10 cellular contexts compared by ENCODE assay signal in the genomic region with DNA sequence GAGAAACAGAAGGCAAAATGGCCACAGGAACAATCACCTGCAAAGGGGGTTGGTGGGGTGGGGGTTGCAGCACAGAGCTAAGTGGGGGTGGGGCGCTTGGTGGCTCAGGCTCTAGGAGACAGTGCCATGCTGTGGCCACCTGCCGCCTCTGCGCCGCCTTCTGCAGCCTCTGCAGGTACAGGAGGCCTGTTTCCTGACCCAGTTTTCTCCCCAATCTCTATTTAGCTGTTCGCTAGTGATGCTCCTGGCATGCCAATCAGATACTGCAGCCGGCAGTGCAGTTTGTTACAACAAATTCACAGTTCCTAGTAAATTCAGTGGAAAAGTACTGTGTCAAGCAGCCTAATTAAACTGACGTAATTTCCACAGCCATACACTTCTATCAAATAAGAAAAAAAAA.
A peak's percentile ranks its signal among the peaks of the same experiment; 100 is the strongest.
DNase-seq lines count a peak whose midpoint lies in the region; ATAC-seq and TF ChIP-seq lines count a peak whose summit lies in the region.
"Had no signal": no experiment of that assay in that cellular context is flagged by ENCODE, and none has a peak within 500 bp of the region (broad histone marks: within the 10 kb centered on the region; RNA-seq: fewer than 3 reads in every experiment).

No MANE protein-coding gene starts in this region.

- no peaks in the 10 kb centered on the region for H3K9me2 ChIP-seq in Karpas-422 (replicated peaks; ENCODE audit: insufficient read depth, low read length)

- CTCF ChIA-PET in MCF 10A (lab: Yijun Ruan, JAX) = interaction anchor here (0.5 to 4.1 kb wide), 13 partner anchors 9 to 652 kb away, joined by 3 to 21 read pairs (median 3); no protein-coding TSS in a partner anchor

- in situ Hi-C loops in G401 (cut with HindIII; ENCODE audit: low sequenced_read_pairs) = no loop called here

- H3K36me3 ChIP-seq in Karpas-422 (ENCODE audit: insufficient read depth, low read length) = no peaks in the 10 kb centered on the region

- no peaks in the 10 kb centered on the region for H3K9me3 ChIP-seq in Karpas-422 (ENCODE audit: low read length)

- no peaks in the 10 kb centered on the region; the same call in 1 of the 2 replicates for H4K20me1 ChIP-seq in Karpas-422 (ENCODE audit: insufficient read depth, low read depth, low read length)

- BruUV-seq in MCF 10A (replicated peaks; lab: Mats Ljungman, UMichigan) = no TSS peak

- peak overlapping the region; percentile 65 for H3K4me2 ChIP-seq in Karpas-422 (ENCODE audit: low read depth, low read length, poor library complexity, severe bottlenecking)

- H3K9me3 Mint-ChIP-seq in MCF 10A (ENCODE audit: unreplicated experiment) = no peaks in the 10 kb centered on the region

- no peaks in the 10 kb centered on the region for H3K4me1 Mint-ChIP-seq in MCF 10A (ENCODE audit: insufficient read depth, unreplicated experiment)

- H2AFZ ChIP-seq in Karpas-422 (ENCODE audit: low read length) = no peak overlapping the region

- POLR2A ChIA-PET in MCF 10A (lab: Yijun Ruan, JAX) = interaction anchor here (0.7 to 1.4 kb wide), 2 partner anchors 175 to 282 kb away, joined by 4 to 5 read pairs; no protein-coding TSS in a partner anchor

- peak; percentile 14 for TF ChIP-seq CTCF in MCF 10A (IDR thresholded peaks at IDR 0.05; ENCODE audit: unreplicated experiment)

- intact Hi-C loops in MCF 10A (cut with micrococcal nuclease) = no loop called here

- DNase-seq in G401 (ENCODE audit: low spot score) (peak; percentile 99), Karpas-422 (peak; percentile 58), MCF 10A (ENCODE audit: unreplicated experiment) (peak; percentile 17), midbrain (lab: John Stamatoyannopoulos, UW) (peak; percentile 21)
- DNase-seq in activated CD4-positive, CD25-positive, alpha-beta regulatory T cell (lab: John Stamatoyannopoulos, UW) = no peak
- DNase-seq in stimulated activated CD4-positive, alpha-beta T cell treated with anti-CD3 and anti-CD28 coated beads, Interleukin-2, amount 100 ng/mL, for 24 hours = no peak
- DNase-seq: activated naive CD4-positive, alpha-beta T cell had no signal

- H3K27me3 ChIP-seq in Karpas-422 (ENCODE audit: low read length) = no peaks in the 10 kb centered on the region

- H3K27ac ChIP-seq in Karpas-422 (ENCODE audit: low read length) = peak overlapping the region; percentile 64

- peaks cover 50% of the 10 kb centered on the region for H3K4me1 ChIP-seq in Karpas-422 (ENCODE audit: low read length)

- no peak overlapping the region for H3K9ac ChIP-seq in Karpas-422 (ENCODE audit: low read length)

- H3K4me3 Mint-ChIP-seq in MCF 10A (ENCODE audit: unreplicated experiment) = no peak overlapping the region

- H3K4me3 ChIP-seq in Karpas-422 (ENCODE audit: low read length) = no peak overlapping the region

- no peak overlapping the region for H3K27ac Mint-ChIP-seq in MCF 10A (ENCODE audit: low read depth, unreplicated experiment)

- H3K79me2 ChIP-seq in Karpas-422 (ENCODE audit: low read length) = peaks cover 20% of the 10 kb centered on the region

- H3K27me3 Mint-ChIP-seq in MCF 10A (ENCODE audit: insufficient read depth, unreplicated experiment) = no peaks in the 10 kb centered on the region

- ATAC-seq in HG03139 (IDR thresholded peaks at IDR 0.05; ENCODE audit: unreplicated experiment) (no peak), HG03159 (IDR thresholded peaks at IDR 0.05; ENCODE audit: unreplicated experiment) (no peak)
- ATAC-seq: Right ventricle myocardium inferior had no signal

- H3K36me3 Mint-ChIP-seq in MCF 10A (ENCODE audit: insufficient read depth, unreplicated experiment) = no peaks in the 10 kb centered on the region

Comparison
In these comparisons a context has a peak if more than half of its experiments do, and no peak if none do; other contexts are left out.
1. DNase-seq: peak in G401 (single experiment), Karpas-422 (single experiment), MCF 10A (single experiment) and midbrain (single experiment); none in activated CD4-positive, CD25-positive, alpha-beta regulatory T cell (0 of 4) and stimulated activated CD4-positive, alpha-beta T cell treated with anti-CD3 and anti-CD28 coated beads, Interleukin-2, amount 100 ng/mL, for 24 hours (0 of 2).